Comparison of ENCODE assay signal across 16 cellular contexts in genomic region chr17:29578626-29579485, GRCh38.
"Had no signal": no experiment of that assay in that cellular context is flagged by ENCODE, and none has a peak within 500 bp of the region (broad histone marks: within the 10 kb centered on the region; RNA-seq: fewer than 3 reads in every experiment).

No MANE protein-coding gene starts in this region.

- ATAC-seq: activated CD4-positive, alpha-beta T cell treated with anti-CD3 and anti-CD28 coated beads for 36 hours; activated CD8-positive, alpha-beta T cell treated with anti-CD3 and anti-CD28 coated beads for 36 hours; activated T-helper 17 cell treated with anti-CD3 and anti-CD28 coated beads, Interleukin-2, amount 50 U/mL, for 72 hours; mucosa of descending colon; naive thymus-derived CD8-positive, alpha-beta T cell; psoas muscle had no signal

- H3K27me3 Mint-ChIP-seq: activated CD4-positive, alpha-beta T cell treated with anti-CD3 and anti-CD28 coated beads for 36 hours; activated CD8-positive, alpha-beta T cell treated with anti-CD3 and anti-CD28 coated beads for 36 hours; activated T-helper 17 cell treated with anti-CD3 and anti-CD28 coated beads, Interleukin-2, amount 50 U/mL, for 72 hours; naive thymus-derived CD8-positive, alpha-beta T cell had no signal

- H3K27me3 ChIP-seq: breast epithelium, sigmoid colon had no signal

- H3K4me3 ChIP-seq: breast epithelium, lung, mucosa of descending colon, psoas muscle, sigmoid colon, thoracic aorta had no signal

- H3K27ac Mint-ChIP-seq: activated CD8-positive, alpha-beta T cell treated with anti-CD3 and anti-CD28 coated beads for 36 hours had no signal

- DNase-seq: activated CD4-positive, alpha-beta T cell treated with anti-CD3 and anti-CD28 coated beads for 36 hours; activated CD8-positive, alpha-beta T cell treated with anti-CD3 and anti-CD28 coated beads for 36 hours; activated naive CD4-positive, alpha-beta T cell treated with anti-CD3 and anti-CD28 coated beads, Interleukin-2, amount 50 U/mL, for 16 hours; foreskin melanocyte; kidney glomerular epithelial cell; naive thymus-derived CD8-positive, alpha-beta T cell; sigmoid colon; stimulated activated CD4-positive, alpha-beta T cell treated with anti-CD3 and anti-CD28 coated beads, Interleukin-2, amount 100 ng/mL, for 48 hours; stimulated activated naive CD4-positive, alpha-beta T cell treated with Interleukin-2 at 50 U/mL for 16 hours; T-helper 9 cell had no signal

- H3K9me3 ChIP-seq: breast epithelium, mucosa of descending colon, psoas muscle, sigmoid colon, thoracic aorta had no signal

- H3K9me3 Mint-ChIP-seq: activated CD8-positive, alpha-beta T cell treated with anti-CD3 and anti-CD28 coated beads for 36 hours; activated T-helper 17 cell treated with anti-CD3 and anti-CD28 coated beads, Interleukin-2, amount 50 U/mL, for 72 hours; naive thymus-derived CD8-positive, alpha-beta T cell had no signal

- H3K4me3 Mint-ChIP-seq: activated CD4-positive, alpha-beta T cell treated with anti-CD3 and anti-CD28 coated beads for 36 hours; activated CD8-positive, alpha-beta T cell treated with anti-CD3 and anti-CD28 coated beads for 36 hours; activated T-helper 17 cell treated with anti-CD3 and anti-CD28 coated beads, Interleukin-2, amount 50 U/mL, for 72 hours; naive thymus-derived CD8-positive, alpha-beta T cell had no signal

- H3K4me1 ChIP-seq: breast epithelium had no signal
